In genomic region chr9:127398715-127399400, GRCh38 we compare ENCODE assay signal across 1 cellular context.
TF ChIP-seq lines count a peak whose summit lies in the region.

No MANE protein-coding gene starts in this region.

TF ChIP-seq in IMR-90, 13 proteins besides CTCF, POLR2A, EP300 and RAD21:
- TF ChIP-seq USF2 (IDR thresholded peaks at IDR 0.05; ENCODE audit: low read depth, low read length) (no peak), RFX5 (IDR thresholded peaks at IDR 0.05; ENCODE audit: low read depth, low read length) (no peak), NFE2L2 (IDR thresholded peaks at IDR 0.05; ENCODE audit: low read depth, low read length) (no peak)
